Comparison of ENCODE assay signal across 21 cellular contexts in the genomic region with DNA sequence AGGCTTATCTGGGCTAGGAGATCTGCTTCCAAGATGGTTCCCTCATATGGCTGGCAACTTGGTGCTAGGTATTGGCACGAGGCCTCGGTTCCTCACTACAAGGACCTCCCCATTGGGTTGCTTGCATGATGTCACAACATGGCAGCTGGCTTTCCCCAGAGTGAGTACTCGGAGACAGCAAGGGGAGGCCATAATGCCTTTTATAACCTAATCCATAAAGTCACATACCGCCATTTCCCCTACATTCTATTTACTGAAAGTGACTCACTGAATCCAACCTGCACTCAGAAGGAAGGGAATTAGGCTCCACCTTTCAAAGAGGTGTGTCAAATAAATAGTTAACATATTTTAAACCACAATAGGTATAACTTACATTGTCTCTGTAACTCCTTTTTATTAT.
A peak's percentile ranks its signal among the peaks of the same experiment; 100 is the strongest.
DNase-seq lines count a peak whose midpoint lies in the region; ATAC-seq and TF ChIP-seq lines count a peak whose summit lies in the region.
"Had no signal": no experiment of that assay in that cellular context is flagged by ENCODE, and none has a peak within 500 bp of the region (broad histone marks: within the 10 kb centered on the region; RNA-seq: fewer than 3 reads in every experiment).

No MANE protein-coding gene starts in this region.

- TF ChIP-seq CTCF in cardiac muscle cell (IDR thresholded peaks at IDR 0.05; ENCODE audit: low read depth, low read length) (no peak), epithelial cell of esophagus (IDR thresholded peaks at IDR 0.05; ENCODE audit: insufficient read depth, low read depth, low read length, missing control alignments) (no peak), tibial artery (IDR thresholded peaks at IDR 0.05) (no peak)

- H3K27ac ChIP-seq in cardiac muscle cell (peak overlapping the region; percentile 99), muscle layer of duodenum (ENCODE audit: low read length) (peak overlapping the region; percentile 13), tibial artery (peak overlapping the region; percentile 49 to 59)
- H3K27ac ChIP-seq: pancreas had no signal

- H3K36me3 ChIP-seq in cardiac muscle cell, result no peaks in the 10 kb centered on the region
- H3K36me3 ChIP-seq in muscle layer of duodenum (ENCODE audit: control insufficient read depth in 1 of 2, insufficient read depth in 2 of 2, low read length in 2 of 2), result no peaks in the 10 kb centered on the region
- peaks cover 0 to 7% (median 4%) of the 10 kb centered on the region in 3 donors for H3K36me3 ChIP-seq in tibial artery
- H3K36me3 ChIP-seq: pancreas had no signal

- H3K4me3 ChIP-seq in cardiac muscle cell (no peak overlapping the region), epithelial cell of esophagus (ENCODE audit: low read length) (no peak overlapping the region), muscle layer of duodenum (ENCODE audit: low read depth in 1 of 2, low read length in 2 of 2) (no peak overlapping the region), tibial artery (no peak overlapping the region)
- H3K4me3 ChIP-seq: pancreas, thoracic aorta had no signal

- no peak for ATAC-seq in left cardiac atrium
- no peak for ATAC-seq in GM21423 (IDR thresholded peaks at IDR 0.05; ENCODE audit: unreplicated experiment)
- ATAC-seq: pancreas; stimulated activated memory B cell treated with anti-CD40 and anti-IgM and Interleukin-4, amounts not matched to agents 10 μg/mL and 1 μg/mL and 100 μg/mL, for 72 hours had no signal

- no peaks in the 10 kb centered on the region for H3K9me3 ChIP-seq in cardiac muscle cell (ENCODE audit: low read depth)
- no peaks in the 10 kb centered on the region for H3K9me3 ChIP-seq in muscle layer of duodenum (ENCODE audit: control insufficient read depth in 1 of 2, low read length in 2 of 2)
- no peaks in the 10 kb centered on the region for H3K9me3 ChIP-seq in tibial artery
- H3K9me3 ChIP-seq: pancreas, thoracic aorta had no signal

- intact Hi-C loops in left cardiac atrium (cut with DNase I) (loop anchor here in 1 of 2 donors (5.0 kb wide), 1 partner anchor 74 kb away; no protein-coding TSS in a partner anchor), tibial artery (cut with DNase I; ENCODE audit: low total_unique reads) (loop anchor here (10.0 kb wide), 1 partner anchor 107 kb away; no protein-coding TSS in a partner anchor)

- H3K4me1 ChIP-seq in cardiac muscle cell (ENCODE audit: low read depth), result peaks cover 52% of the 10 kb centered on the region
- H3K4me1 ChIP-seq in muscle layer of duodenum (ENCODE audit: control insufficient read depth in 1 of 2, insufficient read depth in 2 of 2, low read length in 2 of 2), result peaks cover 0 to 14% of the 10 kb centered on the region in 2 donors
- H3K4me1 ChIP-seq in tibial artery, result peaks cover 0 to 55% (median 15%) of the 10 kb centered on the region in 4 donors

- DNase-seq in cardiac muscle cell (ENCODE audit: low read depth in 1 of 2, low spot score in 1 of 2) (no peak), left cardiac atrium (no peak), epithelial cell of esophagus (ENCODE audit: low read depth) (peak; percentile 70), tibial artery (no peak), retina (no peak)
- no peak for DNase-seq in activated CD4-positive, CD25-positive, alpha-beta regulatory T cell (lab: John Stamatoyannopoulos, UW)
- DNase-seq: 8988T; activated naive CD4-positive, alpha-beta T cell treated with anti-CD3 and anti-CD28 coated beads for 36 hours; activated T-cell treated with anti-CD3 and anti-CD28 coated beads, Interleukin-2, amount 50 U/mL, for 48 hours; AML-193; amniotic stem cell; CD8-positive, alpha-beta memory T cell; GF-D8; HCEC 1CT; NCI-H2171 treated with DMSO at 0.1 percent for 48 hours; NCI-H526; pancreas had no signal

- H3K27me3 ChIP-seq in cardiac muscle cell (no peaks in the 10 kb centered on the region), muscle layer of duodenum (ENCODE audit: low read depth, low read length) (no peaks in the 10 kb centered on the region), tibial artery (no peaks in the 10 kb centered on the region)
- H3K27me3 ChIP-seq: pancreas had no signal

Comparison
In these comparisons a context has a peak if more than half of its experiments do, and no peak if none do; other contexts are left out.
1. H3K27ac ChIP-seq: peak in every context shown above with its lines; median percentile 99 in cardiac muscle cell; 54 in tibial artery; 13 in muscle layer of duodenum.